Comparison of ENCODE assay signal across 11 cellular contexts in genomic region chr3:188385295-188385694, GRCh38.
DNase-seq lines count a peak whose midpoint lies in the region; ATAC-seq and TF ChIP-seq lines count a peak whose summit lies in the region.
"Had no signal": no experiment of that assay in that cellular context is flagged by ENCODE, and none has a peak within 500 bp of the region (broad histone marks: within the 10 kb centered on the region; RNA-seq: fewer than 3 reads in every experiment).

No MANE protein-coding gene starts in this region.

- TF ChIP-seq CTCF in HL-60 (IDR thresholded peaks at IDR 0.05; ENCODE audit: insufficient read depth, low read length) (no peak), OCI-LY3 (IDR thresholded peaks at IDR 0.05; ENCODE audit: low read depth, low read length) (no peak), hepatocyte (IDR thresholded peaks at IDR 0.05; ENCODE audit: poor library complexity) (no peak), heart left ventricle (IDR thresholded peaks at IDR 0.05) (no peak)

- H3K4me2 ChIP-seq in OCI-LY3 (ENCODE audit: low read length) (peak overlapping the region; percentile 62), hepatocyte (peak overlapping the region; percentile 15)

- peaks cover 5% of the 10 kb centered on the region for H3K9me3 Mint-ChIP-seq in stimulated activated memory B cell treated with anti-CD40 and anti-IgM and Interleukin-4, amounts not matched to agents 10 μg/mL and 1 μg/mL and 100 μg/mL, for 72 hours
- no peaks in the 10 kb centered on the region for H3K9me3 Mint-ChIP-seq in CD4-positive, alpha-beta memory T cell

- H3K27me3 ChIP-seq in HL-60 (ENCODE audit: insufficient read depth, poor library complexity, severe bottlenecking) (no peaks in the 10 kb centered on the region), OCI-LY3 (ENCODE audit: low read depth, low read length) (no peaks in the 10 kb centered on the region), hepatocyte (no peaks in the 10 kb centered on the region), heart left ventricle (no peaks in the 10 kb centered on the region)
- no peaks in the 10 kb centered on the region for H3K27me3 ChIP-seq in CD4-positive, alpha-beta memory T cell (ENCODE audit: insufficient read depth, low read length)

- H4K20me1 ChIP-seq in OCI-LY3 (ENCODE audit: insufficient read depth, low read length) (no peaks in the 10 kb centered on the region), hepatocyte (ENCODE audit: insufficient read depth, poor library complexity, severe bottlenecking) (no peaks in the 10 kb centered on the region)

- no peaks in the 10 kb centered on the region for H3K79me2 ChIP-seq in OCI-LY3 (ENCODE audit: low read length)
- peaks cover 75% of the 10 kb centered on the region for H3K79me2 ChIP-seq in hepatocyte

- H3K9ac ChIP-seq in OCI-LY3 (ENCODE audit: low read length): peak overlapping the region; percentile 40

- no peaks in the 10 kb centered on the region for H3K9me3 ChIP-seq in OCI-LY3 (ENCODE audit: insufficient read depth, low read length)
- no peaks in the 10 kb centered on the region for H3K9me3 ChIP-seq in hepatocyte (ENCODE audit: low read depth)
- no peaks in the 10 kb centered on the region for H3K9me3 ChIP-seq in CD4-positive, alpha-beta memory T cell (ENCODE audit: control insufficient read depth in 1 of 2, low read length in 2 of 2)
- H3K9me3 ChIP-seq in heart left ventricle: no peaks in the 10 kb centered on the region

- TF ChIP-seq POLR2A in heart left ventricle (IDR thresholded peaks at IDR 0.05): no peak

- no peaks in the 10 kb centered on the region for H3K36me3 ChIP-seq in OCI-LY3 (replicated peaks; ENCODE audit: low read depth, low read length)
- H3K36me3 ChIP-seq in hepatocyte (replicated peaks; ENCODE audit: insufficient read depth, low read depth): no peaks in the 10 kb centered on the region
- H3K36me3 ChIP-seq in CD4-positive, alpha-beta memory T cell (ENCODE audit: insufficient read depth, low read length): no peaks in the 10 kb centered on the region
- no peaks in the 10 kb centered on the region for H3K36me3 ChIP-seq in heart left ventricle

- POLR2A ChIA-PET in CD4-positive, alpha-beta memory T cell (lab: Charles Lee; ENCODE audit: partially characterized antibody): no interaction called here

- DNase-seq in HL-60 (ENCODE audit: low read depth in 1 of 2, low spot score in 1 of 2) (peak; percentile 57 to 65), hepatocyte (ENCODE audit: low spot score) (peak; percentile 43), heart left ventricle (no peak)
- no peak for DNase-seq in CD4-positive, alpha-beta memory T cell
- no peak for DNase-seq in effector CD4-positive, alpha-beta T cell
- DNase-seq: Calu3; NCI-H1694 treated with DMSO at 0.1 percent for 48 hours; NCI-H82; stimulated activated CD4-positive, alpha-beta T cell treated with anti-CD3 and anti-CD28 coated beads, Interleukin-2, amount 100 ng/mL, for 48 hours had no signal

- no peaks in the 10 kb centered on the region for H3K9me2 ChIP-seq in hepatocyte (replicated peaks; ENCODE audit: insufficient read depth)

- peaks cover 77% of the 10 kb centered on the region for H3K4me1 ChIP-seq in OCI-LY3 (ENCODE audit: low read length)
- peaks cover 11% of the 10 kb centered on the region for H3K4me1 ChIP-seq in hepatocyte (ENCODE audit: insufficient read depth)
- H3K4me1 ChIP-seq in CD4-positive, alpha-beta memory T cell (ENCODE audit: insufficient read depth, low read length): peaks cover 6% of the 10 kb centered on the region
- H3K4me1 ChIP-seq in heart left ventricle: peaks cover 0 to 30% (median 13%) of the 10 kb centered on the region in 12 donors

- peak overlapping the region; percentile 53 for H3K27ac Mint-ChIP-seq in stimulated activated memory B cell treated with anti-CD40 and anti-IgM and Interleukin-4, amounts not matched to agents 10 μg/mL and 1 μg/mL and 100 μg/mL, for 72 hours
- no peak overlapping the region for H3K27ac Mint-ChIP-seq in CD4-positive, alpha-beta memory T cell

- intact Hi-C loops in CD4-positive, alpha-beta memory T cell (cut with micrococcal nuclease): no loop called here
- intact Hi-C loops in heart left ventricle (cut with DNase I): no loop called here

- H3K27ac ChIP-seq in HL-60 (replicated peaks) (no peak overlapping the region), OCI-LY3 (ENCODE audit: low read length) (peak overlapping the region; percentile 88), hepatocyte (peak overlapping the region; percentile 71), heart left ventricle (peak overlapping the region in 1 of 12 donors; percentile 59)
- H3K27ac ChIP-seq in CD4-positive, alpha-beta memory T cell (ENCODE audit: low read depth, low read length): no peak overlapping the region

- ATAC-seq in stimulated activated memory B cell treated with anti-CD40 and anti-IgM and Interleukin-4, amounts not matched to agents 10 μg/mL and 1 μg/mL and 100 μg/mL, for 72 hours: no peak
- ATAC-seq in heart left ventricle: no peak

- CTCF ChIA-PET in CD4-positive, alpha-beta memory T cell (lab: Charles Lee; ENCODE audit: partially characterized antibody): no interaction called here

- H3K4me3 Mint-ChIP-seq in stimulated activated memory B cell treated with anti-CD40 and anti-IgM and Interleukin-4, amounts not matched to agents 10 μg/mL and 1 μg/mL and 100 μg/mL, for 72 hours: no peak overlapping the region
- H3K4me3 Mint-ChIP-seq in CD4-positive, alpha-beta memory T cell: no peak overlapping the region

- H3K27me3 Mint-ChIP-seq in stimulated activated memory B cell treated with anti-CD40 and anti-IgM and Interleukin-4, amounts not matched to agents 10 μg/mL and 1 μg/mL and 100 μg/mL, for 72 hours: no peaks in the 10 kb centered on the region
- H3K27me3 Mint-ChIP-seq in CD4-positive, alpha-beta memory T cell: no peaks in the 10 kb centered on the region

- H3K4me1 Mint-ChIP-seq in stimulated activated memory B cell treated with anti-CD40 and anti-IgM and Interleukin-4, amounts not matched to agents 10 μg/mL and 1 μg/mL and 100 μg/mL, for 72 hours: peaks cover 67% of the 10 kb centered on the region
- peaks cover 13 to 17% (median 16%) of the 10 kb centered on the region in 4 donors for H3K4me1 Mint-ChIP-seq in CD4-positive, alpha-beta memory T cell

- peaks cover 12% of the 10 kb centered on the region for H3K36me3 Mint-ChIP-seq in stimulated activated memory B cell treated with anti-CD40 and anti-IgM and Interleukin-4, amounts not matched to agents 10 μg/mL and 1 μg/mL and 100 μg/mL, for 72 hours
- peaks cover 0 to 18% of the 10 kb centered on the region in 2 donors for H3K36me3 Mint-ChIP-seq in CD4-positive, alpha-beta memory T cell

- H3K4me3 ChIP-seq in HL-60 (replicated peaks; ENCODE audit: insufficient read depth, low read length) (no peak overlapping the region), OCI-LY3 (ENCODE audit: low read length) (peak overlapping the region; percentile 32; the same call in 1 of the 2 replicates), hepatocyte (no peak overlapping the region), heart left ventricle (no peak overlapping the region)
- H3K4me3 ChIP-seq in CD4-positive, alpha-beta memory T cell (ENCODE audit: low read length in 2 of 2): no peak overlapping the region

- H2AFZ ChIP-seq in OCI-LY3 (ENCODE audit: low read depth, low read length) (peak overlapping the region; percentile 58; the same call in 1 of the 2 replicates), hepatocyte (no peak overlapping the region)

- WGBS in hepatocyte (ENCODE audit: low lambda C conversion rate, missing lambda C conversion rate): 42% methylated on average over 4 of the region's 4 CpGs
- WGBS in heart left ventricle, 4 donors: 82 to 86% (median 84%) methylated on average over 4 of the region's 4 CpGs

Comparison
In these comparisons a context has a peak if more than half of its experiments do, and no peak if none do; other contexts are left out.
1. DNase-seq: peak in HL-60 (2 of 2) and hepatocyte (single experiment); none in CD4-positive, alpha-beta memory T cell (0 of 5), heart left ventricle (0 of 5) and effector CD4-positive, alpha-beta T cell (single experiment).
2. H3K27ac ChIP-seq: peak in OCI-LY3 (single experiment) and hepatocyte (single experiment); none in HL-60 (single experiment) and CD4-positive, alpha-beta memory T cell (single experiment).